Comparison of ENCODE assay signal across 15 cellular contexts in genomic region chr5:132177691-132178149, GRCh38.
"Had no signal": no experiment of that assay in that cellular context is flagged by ENCODE, and none has a peak within 500 bp of the region (broad histone marks: within the 10 kb centered on the region; RNA-seq: fewer than 3 reads in every experiment).

No MANE protein-coding gene starts in this region.

- H3K27ac ChIP-seq: prostate gland, right atrium auricular region, stomach had no signal

- H3K36me3 Mint-ChIP-seq: activated naive CD4-positive, alpha-beta T cell treated with anti-CD3 and anti-CD28 coated beads, Interleukin-2, amount 50 U/mL, for 24 hours; memory B cell; T-cell; type B pancreatic cell had no signal

- H3K27ac Mint-ChIP-seq: type B pancreatic cell had no signal

- H3K4me2 ChIP-seq: SK-N-SH had no signal

- H3K9me3 ChIP-seq: prostate gland, right atrium auricular region, SK-N-SH, stomach had no signal

- H3K27me3 Mint-ChIP-seq: activated naive CD4-positive, alpha-beta T cell treated with anti-CD3 and anti-CD28 coated beads, Interleukin-2, amount 50 U/mL, for 24 hours; memory B cell; T-cell; type B pancreatic cell had no signal

- H3K4me3 Mint-ChIP-seq: activated naive CD4-positive, alpha-beta T cell treated with anti-CD3 and anti-CD28 coated beads, Interleukin-2, amount 50 U/mL, for 24 hours; T-cell; type B pancreatic cell had no signal

- H3K36me3 ChIP-seq: prostate gland, right atrium auricular region, stomach had no signal

- H3K9ac ChIP-seq: SK-N-SH had no signal

- H3K27me3 ChIP-seq: right atrium auricular region, stomach had no signal

- H3K4me3 ChIP-seq: prostate gland, right atrium auricular region, stomach had no signal

- H3K4me1 ChIP-seq: prostate gland had no signal

- H3K9me3 Mint-ChIP-seq: activated naive CD4-positive, alpha-beta T cell treated with anti-CD3 and anti-CD28 coated beads, Interleukin-2, amount 50 U/mL, for 24 hours; memory B cell; T-cell had no signal

- DNase-seq: activated gamma-delta T cell; activated T-cell treated with anti-CD3 and anti-CD28 coated beads for 4 hours; amniotic stem cell; effector CD8-positive, alpha-beta T cell; SK-N-SH; stimulated activated CD4-positive, alpha-beta T cell treated with anti-CD3 and anti-CD28 coated beads, Interleukin-12 subunit alpha, Interleukin-12 subunit beta, amount 100 ng/mL, for 4 hours; stimulated activated CD4-positive, alpha-beta T cell treated with anti-CD3 and anti-CD28 coated beads, Interleukin-1b, Interleukin-23, amount 100 ng/mL, for 48 hours; stimulated activated CD8-positive, alpha-beta memory T cell treated with anti-CD3 and anti-CD28 coated beads, Interleukin-4, amount 100 ng/mL, for 48 hours; stomach; T-cell had no signal
